Comparison of ENCODE assay signal across 12 cellular contexts in the genomic region with DNA sequence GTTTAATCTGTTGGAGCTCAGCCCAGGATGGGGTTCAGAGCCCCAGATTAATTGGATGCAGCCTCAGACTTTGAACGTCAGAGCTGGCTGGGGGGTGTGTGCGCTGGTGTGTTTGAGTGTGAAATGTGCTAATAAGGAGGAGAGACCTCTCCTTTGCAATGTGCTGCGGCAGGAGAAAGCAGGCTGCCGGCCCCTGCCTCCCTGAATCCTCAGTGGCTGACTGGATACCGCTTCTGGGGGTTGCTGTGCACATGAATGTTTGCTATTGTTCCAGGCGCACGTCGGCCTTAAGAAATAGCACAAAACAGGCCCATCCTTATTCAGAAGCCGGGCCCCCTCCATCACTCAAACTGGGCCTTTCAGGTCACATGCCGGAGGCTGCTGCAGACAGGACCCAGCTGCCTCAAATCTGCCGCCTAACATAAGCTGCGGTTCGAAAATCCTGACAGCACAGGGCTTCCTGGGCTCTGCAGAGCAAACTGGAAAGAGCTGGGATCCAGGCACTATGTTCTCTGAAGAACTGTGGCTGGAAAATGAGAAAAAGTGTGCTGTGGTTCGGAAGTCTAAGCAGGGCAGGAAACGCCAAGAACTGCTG.
DNase-seq lines count a peak whose midpoint lies in the region; ATAC-seq, FAIRE-seq and TF ChIP-seq lines count a peak whose summit lies in the region.
"Had no signal": no experiment of that assay in that cellular context is flagged by ENCODE, and none has a peak within 500 bp of the region (broad histone marks: within the 10 kb centered on the region; RNA-seq: fewer than 3 reads in every experiment).

No MANE protein-coding gene starts in this region.

- FAIRE-seq in kidney (lab: Jason Lieb, UNC) = no peak
- FAIRE-seq: A549 had no signal

- intact Hi-C loops in dorsolateral prefrontal cortex (cut with DNase I) = loop anchor here (5.0 to 10.0 kb wide), 5 partner anchors 67 to 655 kb away; partner anchors contain the start of genes CHN2 (in 1 of the 2), MTURN (in 1 of the 2) and PRR15 (in 1 of the 2)
- intact Hi-C loops in kidney (cut with DNase I) = no loop called here
- intact Hi-C loops in activated CD4-positive, alpha-beta T cell treated with anti-CD3 and anti-CD28 coated beads for 36 hours (cut with DNase I, micrococcal nuclease) = no loop called here

- H3K9me3 ChIP-seq in kidney (ENCODE audit: control insufficient read depth in 1 of 2, low read length in 2 of 2) = no peaks in the 10 kb centered on the region
- H3K9me3 ChIP-seq: A549 had no signal

- peaks cover 6 to 12% of the 10 kb centered on the region in 2 donors for H3K4me1 ChIP-seq in kidney (ENCODE audit: control insufficient read depth in 1 of 2, insufficient read depth in 1 of 2, low read depth in 1 of 2, low read length in 2 of 2)

- H3K4me3 Mint-ChIP-seq in activated CD4-positive, alpha-beta T cell treated with anti-CD3 and anti-CD28 coated beads for 36 hours = no peak overlapping the region

- no peaks in the 10 kb centered on the region for H3K36me3 ChIP-seq in kidney (ENCODE audit: control insufficient read depth in 1 of 2, insufficient read depth in 2 of 2, low read length in 2 of 2)

- H3K27me3 ChIP-seq in dorsolateral prefrontal cortex = no peaks in the 10 kb centered on the region

- H3K27ac Mint-ChIP-seq in activated CD4-positive, alpha-beta T cell treated with anti-CD3 and anti-CD28 coated beads for 36 hours = no peak overlapping the region

- H3K36me3 Mint-ChIP-seq in activated CD4-positive, alpha-beta T cell treated with anti-CD3 and anti-CD28 coated beads for 36 hours (ENCODE audit: low read depth) = no peaks in the 10 kb centered on the region

- TF ChIP-seq CTCF in dorsolateral prefrontal cortex (IDR thresholded peaks at IDR 0.05 in 54 of 56, conservative IDR thresholded peaks at IDR 0.05 in 2 of 56; ENCODE audit: low read depth in 1 of 56, partially characterized antibody in 56 of 56) (peak in 4 of 56 donors; percentile 4 to 12 (median 8)), kidney (IDR thresholded peaks at IDR 0.05; ENCODE audit: borderline replicate concordance, extremely low read depth, insufficient read depth) (no peak)

- no peaks in the 10 kb centered on the region for H3K27me3 Mint-ChIP-seq in activated CD4-positive, alpha-beta T cell treated with anti-CD3 and anti-CD28 coated beads for 36 hours

- H3K4me1 Mint-ChIP-seq in activated CD4-positive, alpha-beta T cell treated with anti-CD3 and anti-CD28 coated beads for 36 hours = no peaks in the 10 kb centered on the region

- H3K4me3 ChIP-seq in dorsolateral prefrontal cortex = peak overlapping the region; percentile 17 to 70 (median 57)
- H3K4me3 ChIP-seq in kidney (ENCODE audit: low read length in 2 of 2) = peak overlapping the region in 1 of 2 donors; percentile 30
- H3K4me3 ChIP-seq: A549 had no signal

- DNase-seq in Ammon's horn (ENCODE audit: low spot score) = peak; percentile 87
- DNase-seq in dorsolateral prefrontal cortex = peak; percentile 36 to 87 (median 75)
- DNase-seq in kidney = peak; percentile 82
- DNase-seq in pons (ENCODE audit: low spot score) = peak; percentile 84
- DNase-seq in activated CD4-positive, alpha-beta T cell treated with anti-CD3 and anti-CD28 coated beads for 36 hours = no peak
- no peak for DNase-seq in HT-29 (ENCODE audit: low spot score)
- no peak for DNase-seq in T1000 (lab: John Stamatoyannopoulos, UW)
- DNase-seq: activated CD8-positive, alpha-beta memory T cell treated with anti-CD3 and anti-CD28 coated beads for 24 hours; KBM-7 had no signal

- ATAC-seq in activated CD4-positive, alpha-beta T cell treated with anti-CD3 and anti-CD28 coated beads for 36 hours = no peak
- ATAC-seq in GM19351 (IDR thresholded peaks at IDR 0.05; ENCODE audit: unreplicated experiment) = no peak
- ATAC-seq: A549, SK-N-SH treated with all-trans-retinoic acid at 6 μM for 48 hours had no signal

- H3K27ac ChIP-seq in dorsolateral prefrontal cortex (peak overlapping the region; percentile 54 to 100 (median 97)), kidney (ENCODE audit: low read depth in 2 of 2, low read length in 2 of 2) (peak overlapping the region in 1 of 2 donors; percentile 8)
- H3K27ac ChIP-seq: A549 had no signal

- CTCF ChIA-PET in activated CD4-positive, alpha-beta T cell treated with anti-CD3 and anti-CD28 coated beads for 36 hours (lab: Charles Lee) = interaction anchor here (0.6 kb wide), 1 partner anchor 379 kb away, joined by 3 read pairs; no protein-coding TSS in a partner anchor

- H3K9ac ChIP-seq in kidney (ENCODE audit: low read length in 2 of 2) = no peak overlapping the region

- no peaks in the 10 kb centered on the region for H3K9me3 Mint-ChIP-seq in activated CD4-positive, alpha-beta T cell treated with anti-CD3 and anti-CD28 coated beads for 36 hours (ENCODE audit: low read depth)

- POLR2A ChIA-PET in activated CD4-positive, alpha-beta T cell treated with anti-CD3 and anti-CD28 coated beads for 36 hours (lab: Charles Lee) = no interaction called here

Comparison
In these comparisons a context has a peak if more than half of its experiments do, and no peak if none do; other contexts are left out.
1. DNase-seq: peak in Ammon's horn (single experiment), dorsolateral prefrontal cortex (10 of 10), kidney (single experiment) and pons (single experiment); none in activated CD4-positive, alpha-beta T cell treated with anti-CD3 and anti-CD28 coated beads for 36 hours (single experiment), HT-29 (single experiment) and T1000 (single experiment).
2. intact Hi-C loops: an anchor here in dorsolateral prefrontal cortex (5.0 to 10.0 kb wide); none called in kidney and activated CD4-positive, alpha-beta T cell treated with anti-CD3 and anti-CD28 coated beads for 36 hours.